8 cellular contexts compared by ENCODE assay signal in genomic region chr12:50111693-50112455, GRCh38. TPM values are rescaled to one million over a fixed set of nuclear protein-coding genes. Genes with fewer than 3 reads are reported as not detected.
DNase-seq lines count a peak whose midpoint lies in the region; ATAC-seq lines count a peak whose summit lies in the region.

COX14 (plus strand) TSS chr12:50112236; CDS start chr12:50120044, 7,808 bp downstream.

- peak within 1 kb of the TSS; percentile 89 for H3K4me3 Mint-ChIP-seq in activated CD4-positive, alpha-beta T cell treated with anti-CD3 and anti-CD28 coated beads, Interleukin-2, amount 10 ng/mL, durations not matched to agents 7 days and 5 days

- peak within 1 kb of the TSS; percentile 97 for H3K27ac Mint-ChIP-seq in activated CD4-positive, alpha-beta T cell treated with anti-CD3 and anti-CD28 coated beads, Interleukin-2, amount 10 ng/mL, durations not matched to agents 7 days and 5 days

- peak within 1 kb of the TSS; percentile 89 for H3K27ac ChIP-seq in BLaER1

- H3K27me3 Mint-ChIP-seq in activated CD4-positive, alpha-beta T cell treated with anti-CD3 and anti-CD28 coated beads, Interleukin-2, amount 10 ng/mL, durations not matched to agents 7 days and 5 days, result no peaks in the 10 kb centered on the region

- no peaks in the 10 kb centered on the region for H3K27me3 ChIP-seq in BLaER1

- peaks cover 42% of the 10 kb centered on the region for H4K20me1 ChIP-seq in BLaER1

- H3K36me3 Mint-ChIP-seq in activated CD4-positive, alpha-beta T cell treated with anti-CD3 and anti-CD28 coated beads, Interleukin-2, amount 10 ng/mL, durations not matched to agents 7 days and 5 days (ENCODE audit: low read depth), result peaks cover 11% of the 10 kb centered on the region

- POLR2A ChIA-PET in activated CD4-positive, alpha-beta T cell treated with anti-CD3 and anti-CD28 coated beads, Interleukin-2, amount 10 ng/mL, durations not matched to agents 7 days and 5 days (lab: Charles Lee), result interaction anchor here (0.6 to 0.9 kb wide), 5 partner anchors 22 to 846 kb away, joined by 3 read pairs; partner anchors contain the start of gene SMARCD1

- no peaks in the 10 kb centered on the region for H3K9me3 Mint-ChIP-seq in activated CD4-positive, alpha-beta T cell treated with anti-CD3 and anti-CD28 coated beads, Interleukin-2, amount 10 ng/mL, durations not matched to agents 7 days and 5 days

- ATAC-seq in HG03469 (IDR thresholded peaks at IDR 0.05; ENCODE audit: unreplicated experiment), result peak; percentile 68

- DNase-seq in GM19240 (ENCODE audit: insufficient read length, low spot score) (peak; percentile 88), NCI-H526 treated with DMSO at 0.1 percent for 48 hours (lab: John Stamatoyannopoulos, UW) (peak; percentile 98), cortex of kidney (lab: John Stamatoyannopoulos, UW) (peak; percentile 86), left kidney (ENCODE audit: low read depth, low spot score) (peak; percentile 100)
- peak; percentile 99 for DNase-seq in activated CD4-positive, alpha-beta T cell treated with anti-CD3 and anti-CD28 coated beads, Interleukin-2, amount 10 ng/mL, durations not matched to agents 7 days and 5 days
- DNase-seq in stimulated activated CD4-positive, alpha-beta T cell treated with anti-CD3 and anti-CD28 coated beads, Interleukin-2, amount 100 ng/mL, for 4 hours (ENCODE audit: low read depth), result peak; percentile 97

- peaks cover 34% of the 10 kb centered on the region for H3K4me1 Mint-ChIP-seq in activated CD4-positive, alpha-beta T cell treated with anti-CD3 and anti-CD28 coated beads, Interleukin-2, amount 10 ng/mL, durations not matched to agents 7 days and 5 days

- H3K36me3 ChIP-seq in BLaER1, result peaks cover 27% of the 10 kb centered on the region

- CTCF ChIA-PET in activated CD4-positive, alpha-beta T cell treated with anti-CD3 and anti-CD28 coated beads, Interleukin-2, amount 10 ng/mL, durations not matched to agents 7 days and 5 days (lab: Charles Lee), result interaction anchor here (0.6 to 6.6 kb wide), 60 partner anchors 12 to 416 kb away, joined by 3 to 86 read pairs (median 4); partner anchors contain the start of genes ASIC1, BCDIN3D, CERS5 and DIP2B

- H3K4me1 ChIP-seq in BLaER1, result peaks cover 62% of the 10 kb centered on the region

- no peaks in the 10 kb centered on the region for H3K9me3 ChIP-seq in BLaER1

- peak within 1 kb of the TSS; percentile 94 for H3K9ac ChIP-seq in BLaER1

- peak within 1 kb of the TSS; percentile 94 for H3K4me2 ChIP-seq in BLaER1

- peak within 1 kb of the TSS; percentile 99 for H3K4me3 ChIP-seq in BLaER1

RNA-seq across cellular contexts. Expression of gene COX14, which starts in this region (rescaled TPM):
- 10 to 100 TPM; 31.6 to 47.9 TPM for total RNA-seq in activated CD4-positive, alpha-beta T cell treated with anti-CD3 and anti-CD28 coated beads, Interleukin-2, amount 10 ng/mL, durations not matched to agents 7 days and 5 days

Comparison
In these comparisons a context has a peak if more than half of its experiments do, and no peak if none do; other contexts are left out.
1. Peak in every context shown above with its lines: DNase-seq, ATAC-seq, H3K4me3 ChIP-seq and H3K27ac ChIP-seq.